Comparison of ENCODE assay signal across 26 cellular contexts in genomic region chr4:160213377-160213776, GRCh38.
"Had no signal": no experiment of that assay in that cellular context is flagged by ENCODE, and none has a peak within 500 bp of the region (broad histone marks: within the 10 kb centered on the region; RNA-seq: fewer than 3 reads in every experiment).

No MANE protein-coding gene starts in this region.

- H3K4me1 ChIP-seq: adrenal gland, ascending aorta, breast epithelium, colonic mucosa, esophagus squamous epithelium had no signal

- H3K36me3 ChIP-seq: adrenal gland, ascending aorta, breast epithelium, cardiac muscle cell, colonic mucosa, esophagus squamous epithelium, WERI-Rb-1 had no signal

- H3K4me3 ChIP-seq: adrenal gland, ascending aorta, breast epithelium, cardiac muscle cell, colonic mucosa, esophagus squamous epithelium had no signal

- DNase-seq: activated B cell treated with CpG ODN at 0.5 μM for 24 hours; activated CD4-positive, alpha-beta T cell treated with anti-CD3 and anti-CD28 coated beads for 48 hours; activated CD4-positive, alpha-beta T cell treated with anti-CD3 and anti-CD28 coated beads, Interleukin-2, amount 50 U/mL, for 1 hour; activated CD4-positive, alpha-beta T cell treated with anti-CD3 and anti-CD28 coated beads, Interleukin-2, amount 50 U/mL, for 48 hours; activated CD8-positive, alpha-beta memory T cell treated with anti-CD3 and anti-CD28 coated beads for 24 hours; activated CD8-positive, alpha-beta T cell treated with anti-CD3 and anti-CD28 coated beads for 36 hours; activated effector memory CD4-positive, alpha-beta T cell treated with anti-CD3 and anti-CD28 coated beads, Interleukin-2, amount 50 U/mL, for 16 hours; activated naive CD4-positive, alpha-beta T cell treated with anti-CD3 and anti-CD28 coated beads for 36 hours; activated naive CD8-positive, alpha-beta T cell treated with anti-CD3 and anti-CD28 coated beads for 36 hours; activated naive CD8-positive, alpha-beta T cell treated with anti-CD3 and anti-CD28 coated beads, Interleukin-2, amount 50 U/mL, for 24 hours; activated T-cell treated with anti-CD3 and anti-CD28 coated beads, Interleukin-2, amount 50 U/mL, for 1 hour; activated T-cell treated with anti-CD3 and anti-CD28 coated beads, Interleukin-2, amount 50 U/mL, for 48 hours; adrenal gland; central memory CD4-positive, alpha-beta T cell; cerebellar nuclear complex; colonic mucosa; effector CD8-positive, alpha-beta T cell; esophagus squamous epithelium; head of caudate nucleus; T-helper 17 cell; T1000; WERI-Rb-1 had no signal

- H3K27me3 ChIP-seq: adrenal gland, ascending aorta, breast epithelium, cardiac muscle cell, colonic mucosa, esophagus squamous epithelium had no signal

- ATAC-seq: activated CD4-positive, CD25-positive, alpha-beta regulatory T cell treated with anti-CD3 and anti-CD28 coated beads, Interleukin-2, amount 50 U/mL, for 24 hours; activated CD8-positive, alpha-beta T cell treated with anti-CD3 and anti-CD28 coated beads for 36 hours; activated naive CD8-positive, alpha-beta T cell treated with anti-CD3 and anti-CD28 coated beads, Interleukin-2, amount 50 U/mL, for 24 hours; T-helper 17 cell had no signal

- H3K9me3 ChIP-seq: adrenal gland, ascending aorta, colonic mucosa, esophagus squamous epithelium had no signal
